16 cellular contexts compared by ENCODE assay signal in genomic region chr5:142806769-142807377, GRCh38. TPM values are rescaled to one million over a fixed set of nuclear protein-coding genes. Genes with fewer than 3 reads are reported as not detected.
DNase-seq lines count a peak whose midpoint lies in the region; ATAC-seq, FAIRE-seq and TF ChIP-seq lines count a peak whose summit lies in the region.
"Had no signal": no experiment of that assay in that cellular context is flagged by ENCODE, and none has a peak within 500 bp of the region (broad histone marks: within the 10 kb centered on the region; RNA-seq: fewer than 3 reads in every experiment).

No MANE protein-coding gene starts in this region.

- 58% methylated on average over 3 of the region's 3 CpGs for WGBS in A549 (ENCODE audit: missing lambda C conversion rate)

- DNase-seq in A549 (ENCODE audit: low read depth in 1 of 2, low spot score in 1 of 2) (no peak), anterior cingulate cortex (lab: John Stamatoyannopoulos, UW) (no peak), GF-D8 (lab: John Stamatoyannopoulos, UW) (no peak), NCI-H2081 (lab: John Stamatoyannopoulos, UW) (no peak), Ammon's horn (ENCODE audit: low spot score) (no peak)
- DNase-seq: activated CD4-positive, alpha-beta T cell treated with anti-CD3 and anti-CD28 coated beads for 48 hours; activated naive CD8-positive, alpha-beta T cell treated with anti-CD3 and anti-CD28 coated beads, Interleukin-2, amount 50 U/mL, for 24 hours; activated T-cell treated with anti-CD3 and anti-CD28 coated beads, Interleukin-2, amount 50 U/mL, for 4 hours; left colon; NCI-H1436 treated with DMSO at 0.1 percent for 48 hours; NCI-H526; occipital lobe had no signal

- no peaks in the 10 kb centered on the region for H3K36me3 ChIP-seq in muscle layer of duodenum (ENCODE audit: control insufficient read depth in 1 of 2, insufficient read depth in 2 of 2, low read length in 2 of 2)

- no peak for TF ChIP-seq POLR2A in A549 (IDR thresholded peaks at IDR 0.05; ENCODE audit: low read length)

- FAIRE-seq in A549 (lab: Jason Lieb, UNC), result no peak

- peaks cover 71% of the 10 kb centered on the region for H3K4me1 ChIP-seq in A549
- peaks cover 14 to 19% of the 10 kb centered on the region in 2 donors for H3K4me1 ChIP-seq in muscle layer of duodenum (ENCODE audit: control insufficient read depth in 1 of 2, insufficient read depth in 2 of 2, low read length in 2 of 2)

- H3K9me3 ChIP-seq in A549 (no peaks in the 10 kb centered on the region), muscle layer of duodenum (ENCODE audit: control insufficient read depth in 1 of 2, low read length in 2 of 2) (no peaks in the 10 kb centered on the region)

- ATAC-seq in A549 (peak; percentile 32 to 47; a peak in 4 of 6 replicates), GM19324 (IDR thresholded peaks at IDR 0.05; ENCODE audit: low FRiP score, unreplicated experiment) (peak; percentile 4), SK-N-SH treated with all-trans-retinoic acid at 6 μM for 48 hours (peak; percentile 70)
- ATAC-seq: activated naive CD8-positive, alpha-beta T cell treated with anti-CD3 and anti-CD28 coated beads, Interleukin-2, amount 50 U/mL, for 24 hours; activated T-cell treated with anti-CD3 and anti-CD28 coated beads, Interleukin-2, amount 50 U/mL, for 4 hours had no signal

- no peaks in the 10 kb centered on the region for H3K27me3 ChIP-seq in muscle layer of duodenum (ENCODE audit: low read depth, low read length)

- H3K27ac ChIP-seq in A549, result peak overlapping the region; percentile 60 to 74
- peak overlapping the region; percentile 56 for H3K27ac ChIP-seq in muscle layer of duodenum (ENCODE audit: low read length)
- H3K27ac ChIP-seq: epithelial cell of prostate had no signal

- H3K4me2 ChIP-seq in A549, result peak overlapping the region; percentile 60

- POLR2A ChIA-PET in A549 (lab: Yijun Ruan, JAX), result no interaction called here

- CTCF ChIA-PET in A549 (lab: Yijun Ruan, JAX), result no interaction called here

- no peak for TF ChIP-seq EP300 in A549 (IDR thresholded peaks at IDR 0.05)

- H3K4me3 ChIP-seq in A549 (no peak overlapping the region), muscle layer of duodenum (ENCODE audit: low read depth in 1 of 2, low read length in 2 of 2) (no peak overlapping the region)

- TF ChIP-seq RAD21 in A549 (conservative IDR thresholded peaks at IDR 0.05 in 1 of 2, IDR thresholded peaks at IDR 0.05 in 1 of 2), result no peak

- no peak for TF ChIP-seq CTCF in A549 (IDR thresholded peaks at IDR 0.05)

TF ChIP-seq in A549, 52 proteins besides CTCF, POLR2A, EP300 and RAD21 (continues in another document):
- TF ChIP-seq KDM1A (IDR thresholded peaks at IDR 0.05; ENCODE audit: low read depth) (no peak), HOXB13 (CRISPR knock-in tag; IDR thresholded peaks at IDR 0.05; ENCODE audit: low read depth) (no peak), SMC3 (IDR thresholded peaks at IDR 0.05) (no peak), ZC3H11A (IDR thresholded peaks at IDR 0.05) (no peak), KDM5A (IDR thresholded peaks at IDR 0.05) (no peak), NR3C1 (IDR thresholded peaks at IDR 0.05) (no peak), MAZ (IDR thresholded peaks at IDR 0.05; ENCODE audit: borderline replicate concordance, low read depth, low read length) (no peak), CEBPB (IDR thresholded peaks at IDR 0.05) (no peak), JUNB (IDR thresholded peaks at IDR 0.05) (no peak), CHD2 (IDR thresholded peaks at IDR 0.05; ENCODE audit: low read length, partially characterized antibody) (no peak), EHMT2 (IDR thresholded peaks at IDR 0.05; ENCODE audit: low read depth) (no peak), GATA3 (IDR thresholded peaks at IDR 0.05; ENCODE audit: borderline replicate concordance) (no peak), FOSL2 (IDR thresholded peaks at IDR 0.05) (no peak), FOSL2 (CRISPR knock-in tag; IDR thresholded peaks at IDR 0.05) (no peak), REST (IDR thresholded peaks at IDR 0.05) (no peak), RFX5 (IDR thresholded peaks at IDR 0.05) (no peak), CBX2 (IDR thresholded peaks at IDR 0.05; ENCODE audit: borderline replicate concordance, low read depth) (no peak), EHF (CRISPR knock-in tag; IDR thresholded peaks at IDR 0.05) (no peak)

TF ChIP-seq in SK-N-SH treated with all-trans-retinoic acid at 6 μM for 48 hours, 23 proteins besides CTCF, POLR2A, EP300 and RAD21:
- TF ChIP-seq ZFP30 (CRISPR knock-in tag; IDR thresholded peaks at IDR 0.05), result no peak
- TF ChIP-seq ISL1 (CRISPR knock-in tag; IDR thresholded peaks at IDR 0.05), result no peak
- no peak for TF ChIP-seq PATZ1 (CRISPR knock-in tag; IDR thresholded peaks at IDR 0.05; ENCODE audit: borderline replicate concordance)
- TF ChIP-seq TSHZ2 (CRISPR knock-in tag; IDR thresholded peaks at IDR 0.05), result no peak
- no peak for TF ChIP-seq GLIS3 (CRISPR knock-in tag; IDR thresholded peaks at IDR 0.05)
- no peak for TF ChIP-seq ZC3H10 (CRISPR knock-in tag; IDR thresholded peaks at IDR 0.05)
- TF ChIP-seq ZNF70 (CRISPR knock-in tag; IDR thresholded peaks at IDR 0.05), result no peak
- no peak for TF ChIP-seq PPARA (CRISPR knock-in tag; IDR thresholded peaks at IDR 0.05; ENCODE audit: borderline replicate concordance)
- no peak for TF ChIP-seq CREB5 (CRISPR knock-in tag; IDR thresholded peaks at IDR 0.05; ENCODE audit: low read depth)
- no peak for TF ChIP-seq ARNTL (CRISPR knock-in tag; IDR thresholded peaks at IDR 0.05; ENCODE audit: borderline replicate concordance, low read depth)
- no peak for TF ChIP-seq TOX (CRISPR knock-in tag; IDR thresholded peaks at IDR 0.05; ENCODE audit: borderline replicate concordance)
- no peak for TF ChIP-seq OSR1 (CRISPR knock-in tag; IDR thresholded peaks at IDR 0.05)

RNA-seq across cellular contexts. Expression of gene ARHGAP26, which starts 36.7 kb away (rescaled TPM):
- polyA plus RNA-seq in A549 (2011; rRNA removed) (19.1 and 29.8 TPM in 2 replicates), A549 (2017; fragmentation: RNase III; extraction: RNeasy Plus Mini Kit Qiagen cat#74134 plus additional on column Dnase treatment) (6.6 to 8.1 TPM (median 7.5 TPM) in 3 replicates)
- polyA plus RNA-seq in A549 (2012; cell fraction: cytosol; rRNA removed), result 4.2 and 4.5 TPM in 2 replicates
- polyA plus RNA-seq in A549 (2012; cell fraction: nucleus; rRNA removed), result 8.9 and 9.7 TPM in 2 replicates
- polyA minus RNA-seq in A549 (2011; rRNA and poly(A)+ RNA removed), result 81.7 and 91.3 TPM in 2 replicates

Comparison
In these comparisons a context has a peak if more than half of its experiments do, and no peak if none do; other contexts are left out.
1. ATAC-seq: peak in every context shown above with its lines; median percentile 70 in SK-N-SH treated with all-trans-retinoic acid at 6 μM for 48 hours; 40 in A549; 4 in GM19324.